Comparison of ENCODE assay signal across 25 cellular contexts in the genomic region with DNA sequence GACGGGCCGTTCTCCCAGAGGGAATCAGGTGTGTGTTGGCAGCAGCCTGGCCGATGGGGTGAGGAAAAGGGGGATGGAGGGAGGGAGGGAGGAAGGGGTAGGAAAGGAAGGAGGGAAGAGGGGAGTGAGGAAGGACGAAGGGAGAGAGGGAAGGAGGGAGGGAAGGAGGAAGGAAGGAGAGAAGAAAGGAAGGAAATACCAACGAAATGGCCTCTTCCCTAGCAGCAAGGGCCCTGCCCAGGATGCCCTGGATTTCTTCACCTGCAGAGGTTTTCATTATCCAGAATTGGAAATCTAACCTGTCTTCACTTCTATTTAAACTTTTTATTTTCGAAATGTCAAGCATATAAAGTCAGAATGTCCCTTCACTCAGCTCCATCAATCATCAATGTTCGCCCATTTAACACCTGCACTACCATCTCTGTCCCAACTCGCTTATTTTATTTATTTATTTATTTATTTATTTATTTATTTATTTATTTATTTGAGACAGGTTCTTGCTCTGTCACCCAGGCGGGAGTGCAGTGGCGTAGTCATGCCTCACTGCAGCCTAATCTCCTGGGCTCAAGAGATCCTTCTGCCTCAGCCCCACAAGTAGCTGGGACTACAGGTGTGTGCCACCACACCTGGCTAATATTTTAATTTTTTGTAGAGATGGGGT.
A peak's percentile ranks its signal among the peaks of the same experiment; 100 is the strongest.
DNase-seq lines count a peak whose midpoint lies in the region; ATAC-seq, FAIRE-seq and TF ChIP-seq lines count a peak whose summit lies in the region.
"Had no signal": no experiment of that assay in that cellular context is flagged by ENCODE, and none has a peak within 500 bp of the region (broad histone marks: within the 10 kb centered on the region; RNA-seq: fewer than 3 reads in every experiment).

No MANE protein-coding gene starts in this region.

- H3K79me2 ChIP-seq in K562 (ENCODE audit: control insufficient read depth, insufficient read depth, low read length) = no peaks in the 10 kb centered on the region
- no peaks in the 10 kb centered on the region for H3K79me2 ChIP-seq in HepG2 (ENCODE audit: insufficient read depth, low read length)

- CTCF ChIA-PET in A549 (lab: Yijun Ruan, JAX) = interaction anchor here (0.9 to 3.7 kb wide), 3 partner anchors 11 to 198 kb away, joined by 4 to 13 read pairs (median 11); no protein-coding TSS in a partner anchor
- CTCF ChIA-PET in K562 (lab: Yijun Ruan, JAX; ENCODE audit: low intra/inter-chr PET ratio) = no interaction called here
- CTCF ChIA-PET in HepG2 (lab: Yijun Ruan, JAX; ENCODE audit: low intra/inter-chr PET ratio, low total read pairs) = no interaction called here

- H2AFZ ChIP-seq in K562 (ENCODE audit: low read depth, low read length) = no peak overlapping the region
- H2AFZ ChIP-seq in HepG2 (ENCODE audit: low read length) = no peak overlapping the region
- H2AFZ ChIP-seq: GM23338 had no signal

- no TSS peak for BruUV-seq in K562 (replicated peaks; lab: Mats Ljungman, UMichigan)
- no TSS peak for BruUV-seq in HepG2 (replicated peaks; lab: Mats Ljungman, UMichigan)

- H3K4me3 ChIP-seq in A549 = no peak overlapping the region
- H3K4me3 ChIP-seq in K562 = no peak overlapping the region
- H3K4me3 ChIP-seq in HepG2 (replicated peaks in 1 of 3; ENCODE audit: insufficient read depth in 1 of 3, low read depth in 2 of 3, low read length in 3 of 3) = no peak overlapping the region
- H3K4me3 ChIP-seq in subcutaneous abdominal adipose tissue (ENCODE audit: low read depth in 1 of 5, low read length in 5 of 5) = no peak overlapping the region
- no peak overlapping the region for H3K4me3 ChIP-seq in left lung
- H3K4me3 ChIP-seq: BLaER1 treated with 17β-estradiol and CSF1 and Interleukin-3, amounts not matched to agents 10 nM and 100 nM; GM23338 had no signal

- H3K9me3 Mint-ChIP-seq in progenitor cell of endocrine pancreas (ENCODE audit: low read depth) = peaks cover 3% of the 10 kb centered on the region
- H3K9me3 Mint-ChIP-seq: CD14-positive monocyte; CD4-positive, alpha-beta T cell; CD8-positive, alpha-beta memory T cell; GM23338; H9; HFFc6 had no signal

- no peak for DNase-seq in A549 (ENCODE audit: low read depth in 1 of 2, low spot score in 1 of 2)
- no peak for DNase-seq in K562 (ENCODE audit: extremely low read depth in 1 of 4, low spot score in 3 of 4)
- DNase-seq in HepG2 (ENCODE audit: low spot score) = no peak
- DNase-seq in left lung = no peak
- no peak for DNase-seq in progenitor cell of endocrine pancreas (ENCODE audit: low spot score, unreplicated experiment)
- DNase-seq: ACHN; AML-193; BE2C; CD4-positive, alpha-beta T cell; CD8-positive, alpha-beta memory T cell; DMS53; DMS79 treated with DMSO at 0.1 percent for 48 hours; GF-D8; H9; HFFc6 had no signal

- no peak overlapping the region for H3K27ac Mint-ChIP-seq in progenitor cell of endocrine pancreas
- H3K27ac Mint-ChIP-seq: CD14-positive monocyte; CD4-positive, alpha-beta T cell; CD8-positive, alpha-beta memory T cell; GM23338; H9; HFFc6 had no signal

- no peaks in the 10 kb centered on the region for H3K9me1 ChIP-seq in K562 (ENCODE audit: control insufficient read depth, insufficient read depth, low read length)

- ATAC-seq in A549 (no peak), K562 (no peak), HepG2 (no peak), left lung (no peak), HG03378 (IDR thresholded peaks at IDR 0.05; ENCODE audit: unreplicated experiment) (no peak)
- ATAC-seq: GM23338, HCT116 had no signal

- TF ChIP-seq EP300 in A549 (IDR thresholded peaks at IDR 0.05) = no peak
- TF ChIP-seq EP300 in K562 (IDR thresholded peaks at IDR 0.05; ENCODE audit: low read length) = no peak
- no peak for TF ChIP-seq EP300 in HepG2 (IDR thresholded peaks at IDR 0.05; ENCODE audit: low read depth in 2 of 2, low read length in 2 of 2)
- TF ChIP-seq EP300 in HepG2 (CRISPR knock-in tag; IDR thresholded peaks at IDR 0.05; ENCODE audit: borderline replicate concordance) = no peak

- in situ Hi-C loops in K562 (cut with MboI) = no loop called here
- in situ Hi-C loops in HepG2 (cut with HindIII; ENCODE audit: extremely low pct_ligation_motif_present, low pct_unique_long_range_greater_than_20kb) = no loop called here

- TF ChIP-seq POLR2A in A549 (IDR thresholded peaks at IDR 0.05; ENCODE audit: low read length) (no peak), K562 (conservative IDR thresholded peaks at IDR 0.05) (no peak), HepG2 (IDR thresholded peaks at IDR 0.05; ENCODE audit: insufficient read depth in 1 of 2, low read depth in 2 of 2, low read length in 2 of 2) (no peak)

- H3K27ac ChIP-seq in A549 (no peak overlapping the region), K562 (ENCODE audit: extremely low read depth, low read depth, low read length) (no peak overlapping the region), HepG2 (ENCODE audit: extremely low read length, insufficient read depth, low read length) (no peak overlapping the region), subcutaneous abdominal adipose tissue (ENCODE audit: low read depth, low read length) (peak overlapping the region; percentile 23), left lung (no peak overlapping the region)
- H3K27ac ChIP-seq: 22Rv1; BLaER1 treated with 17β-estradiol and CSF1 and Interleukin-3, amounts not matched to agents 10 nM and 100 nM had no signal

- H3K9me3 ChIP-seq in A549 = no peaks in the 10 kb centered on the region
- H3K9me3 ChIP-seq in K562 (replicated peaks; ENCODE audit: control insufficient read depth, insufficient read depth, low read depth, low read length) = no peaks in the 10 kb centered on the region
- H3K9me3 ChIP-seq in HepG2 (ENCODE audit: low read length) = no peaks in the 10 kb centered on the region
- no peaks in the 10 kb centered on the region for H3K9me3 ChIP-seq in subcutaneous abdominal adipose tissue (ENCODE audit: control insufficient read depth in 5 of 5, low read length in 5 of 5)
- no peaks in the 10 kb centered on the region for H3K9me3 ChIP-seq in left lung
- H3K9me3 ChIP-seq: BE2C; BLaER1 treated with 17β-estradiol and CSF1 and Interleukin-3, amounts not matched to agents 10 nM and 100 nM had no signal

- H3K27me3 ChIP-seq in K562 (ENCODE audit: control insufficient read depth in 2 of 2, insufficient read depth in 2 of 2, low read length in 2 of 2) (peaks cover 12 to 55% of the 10 kb centered on the region in 2 experiments; a peak in 4 of 5 replicates), HepG2 (ENCODE audit: control insufficient read depth in 1 of 2, insufficient read depth in 2 of 2, low read length in 2 of 2) (no peaks in the 10 kb centered on the region; a peak in 1 of 5 replicates), subcutaneous abdominal adipose tissue (ENCODE audit: control insufficient read depth in 5 of 5, insufficient read depth in 4 of 5, low read length in 5 of 5) (no peaks in the 10 kb centered on the region), left lung (no peaks in the 10 kb centered on the region)
- H3K27me3 ChIP-seq: BE2C; BLaER1 treated with 17β-estradiol and CSF1 and Interleukin-3, amounts not matched to agents 10 nM and 100 nM had no signal

- H3K27me3 Mint-ChIP-seq in progenitor cell of endocrine pancreas = no peaks in the 10 kb centered on the region
- H3K27me3 Mint-ChIP-seq: CD4-positive, alpha-beta T cell; CD8-positive, alpha-beta memory T cell had no signal

- no peak for TF ChIP-seq RAD21 in A549 (conservative IDR thresholded peaks at IDR 0.05 in 1 of 2, IDR thresholded peaks at IDR 0.05 in 1 of 2)
- TF ChIP-seq RAD21 in K562 (CRISPR knock-in tag; conservative IDR thresholded peaks at IDR 0.05 in 1 of 2, IDR thresholded peaks at IDR 0.05 in 1 of 2) = no peak
- TF ChIP-seq RAD21 in HepG2 (CRISPR knock-in tag; IDR thresholded peaks at IDR 0.05) = no peak

- no peak for FAIRE-seq in A549 (lab: Jason Lieb, UNC)
- FAIRE-seq in K562 (lab: Jason Lieb, UNC) = no peak
- no peak for FAIRE-seq in HepG2 (lab: Jason Lieb, UNC)
- FAIRE-seq: A204.1, GM12891, GM18507 had no signal

- H3K4me2 ChIP-seq in A549 (no peak overlapping the region), K562 (ENCODE audit: insufficient read depth, low read length) (no peak overlapping the region), HepG2 (ENCODE audit: low read depth, low read length) (no peak overlapping the region)
- H3K4me2 ChIP-seq: BLaER1 treated with 17β-estradiol and CSF1 and Interleukin-3, amounts not matched to agents 10 nM and 100 nM; GM23338 had no signal

- H3K36me3 ChIP-seq in K562 (ENCODE audit: control insufficient read depth, insufficient read depth, low read length) = no peaks in the 10 kb centered on the region
- H3K36me3 ChIP-seq in HepG2 (replicated peaks in 1 of 2; ENCODE audit: control insufficient read depth in 1 of 2, insufficient read depth in 2 of 2, low read length in 2 of 2) = peaks cover 2 to 26% of the 10 kb centered on the region in 2 experiments; a peak in 3 of 5 replicates
- peaks cover 24 to 95% (median 85%) of the 10 kb centered on the region in 5 donors for H3K36me3 ChIP-seq in subcutaneous abdominal adipose tissue (ENCODE audit: control insufficient read depth in 5 of 5, insufficient read depth in 5 of 5, low read length in 5 of 5)
- H3K36me3 ChIP-seq in left lung = peaks cover 0 to 49% of the 10 kb centered on the region in 2 donors

- H4K20me1 ChIP-seq in K562 (replicated peaks; ENCODE audit: control insufficient read depth, insufficient read depth, low read length) (no peaks in the 10 kb centered on the region; the same call in 1 of the 2 replicates), HepG2 (ENCODE audit: insufficient read depth, low read length) (no peaks in the 10 kb centered on the region)
- H4K20me1 ChIP-seq: BLaER1 treated with 17β-estradiol and CSF1 and Interleukin-3, amounts not matched to agents 10 nM and 100 nM had no signal

- POLR2A ChIA-PET in A549 (lab: Yijun Ruan, JAX) = interaction anchor here (0.6 kb wide), 1 partner anchor 32 kb away, joined by 3 read pairs; no protein-coding TSS in a partner anchor
- POLR2A ChIA-PET in K562 (lab: Yijun Ruan, JAX) = no interaction called here
- POLR2A ChIA-PET in HepG2 (lab: Yijun Ruan, JAX) = no interaction called here

- H3K4me1 Mint-ChIP-seq in progenitor cell of endocrine pancreas (ENCODE audit: low read depth) = no peaks in the 10 kb centered on the region
- H3K4me1 Mint-ChIP-seq: CD14-positive monocyte; CD8-positive, alpha-beta memory T cell; GM23338 had no signal

- H3K4me1 ChIP-seq in A549 (peaks cover 19% of the 10 kb centered on the region), K562 (replicated peaks in 1 of 2; ENCODE audit: control insufficient read depth in 2 of 2, insufficient read depth in 2 of 2, low read length in 2 of 2) (no peaks in the 10 kb centered on the region; a peak in 1 of 5 replicates), HepG2 (ENCODE audit: insufficient read depth, low read length) (no peaks in the 10 kb centered on the region), subcutaneous abdominal adipose tissue (ENCODE audit: control insufficient read depth in 5 of 5, insufficient read depth in 5 of 5, low read length in 5 of 5) (peaks cover 0 to 10% (median 4%) of the 10 kb centered on the region in 5 donors), left lung (no peaks in the 10 kb centered on the region)
- H3K4me1 ChIP-seq: BE2C; BLaER1 treated with 17β-estradiol and CSF1 and Interleukin-3, amounts not matched to agents 10 nM and 100 nM had no signal

- no peak overlapping the region for H3K4me3 Mint-ChIP-seq in progenitor cell of endocrine pancreas (ENCODE audit: low read depth)
- H3K4me3 Mint-ChIP-seq: CD14-positive monocyte; CD4-positive, alpha-beta T cell; CD8-positive, alpha-beta memory T cell; GM23338; H9; HFFc6 had no signal

- peaks cover 25% of the 10 kb centered on the region for H3K36me3 Mint-ChIP-seq in progenitor cell of endocrine pancreas (ENCODE audit: insufficient read depth)

- 83% methylated on average over 10 of the region's 10 CpGs for WGBS in A549 (ENCODE audit: missing lambda C conversion rate)
- WGBS in K562 (ENCODE audit: insufficient coverage, low coverage, missing lambda C conversion rate) = 17% methylated on average over 8 of the region's 10 CpGs
- 95% methylated on average over 10 of the region's 10 CpGs for WGBS in HepG2 (ENCODE audit: low lambda C conversion rate)

- TF ChIP-seq CTCF in A549 (IDR thresholded peaks at IDR 0.05) (no peak), K562 (IDR thresholded peaks at IDR 0.05 in 2 of 3, conservative IDR thresholded peaks at IDR 0.05 in 1 of 3; ENCODE audit: insufficient read depth in 2 of 3, low read depth in 1 of 3, low read length in 3 of 3) (no peak), HepG2 (CRISPR knock-in tag; IDR thresholded peaks at IDR 0.05) (no peak), left lung (IDR thresholded peaks at IDR 0.05) (no peak), progenitor cell of endocrine pancreas (IDR thresholded peaks at IDR 0.05; ENCODE audit: unreplicated experiment) (no peak)

- intact Hi-C loops in K562 (cut with micrococcal nuclease) = no loop called here
- intact Hi-C loops in HepG2 (cut with micrococcal nuclease; ENCODE audit: unreplicated experiment) = no loop called here
- intact Hi-C loops in left lung (cut with DNase I) = no loop called here

- H3K9ac ChIP-seq in K562 (ENCODE audit: insufficient read depth in 1 of 2, low read depth in 2 of 2, low read length in 2 of 2) (no peak overlapping the region), HepG2 (ENCODE audit: insufficient read depth, low read depth, low read length) (no peak overlapping the region), subcutaneous abdominal adipose tissue (ENCODE audit: low read length in 5 of 5) (no peak overlapping the region)
- H3K9ac ChIP-seq: BLaER1 treated with 17β-estradiol and CSF1 and Interleukin-3, amounts not matched to agents 10 nM and 100 nM had no signal
